Comparison of ENCODE assay signal across 1 cellular context in the genomic region with DNA sequence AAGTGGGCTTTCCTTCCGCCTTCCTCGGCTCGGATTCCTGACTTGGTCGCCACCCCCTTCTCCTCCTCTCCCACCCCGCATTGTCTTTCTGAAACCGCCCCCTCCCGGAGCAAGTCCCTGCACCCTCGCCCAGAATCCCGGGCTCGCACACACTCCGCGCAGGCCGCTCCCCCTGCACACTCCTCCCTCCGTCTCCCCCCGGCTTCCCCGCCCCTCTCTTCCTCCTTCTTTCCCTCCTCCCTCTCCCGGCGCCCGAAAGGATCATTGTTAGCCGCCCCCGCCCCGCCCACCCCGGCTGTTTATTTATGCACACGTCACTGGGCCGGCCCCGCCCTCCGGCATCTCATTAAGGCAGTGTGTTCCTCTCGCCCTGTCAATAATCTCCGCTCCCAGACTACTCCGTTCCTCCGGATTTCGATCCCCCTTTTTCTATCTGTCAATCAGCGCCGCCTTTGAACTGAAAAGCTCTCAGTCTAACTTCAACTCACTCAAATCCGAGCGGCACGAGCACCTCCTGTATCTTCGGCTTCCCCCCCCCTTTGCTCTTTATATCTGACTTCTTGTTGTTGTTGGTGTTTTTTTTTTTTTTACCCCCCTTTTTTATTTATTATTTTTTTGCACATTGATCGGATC.
TF ChIP-seq lines count a peak whose summit lies in the region.

A gene (plus strand): TSS at position 373 of the 633 bp plus-strand sequence. CDS start 510 bp downstream, outside the sequence.

TF ChIP-seq in HepG2, 621 proteins besides CTCF, POLR2A, EP300 and RAD21 (continued from another document and continues in another):
- TF ChIP-seq, protein P1, sequence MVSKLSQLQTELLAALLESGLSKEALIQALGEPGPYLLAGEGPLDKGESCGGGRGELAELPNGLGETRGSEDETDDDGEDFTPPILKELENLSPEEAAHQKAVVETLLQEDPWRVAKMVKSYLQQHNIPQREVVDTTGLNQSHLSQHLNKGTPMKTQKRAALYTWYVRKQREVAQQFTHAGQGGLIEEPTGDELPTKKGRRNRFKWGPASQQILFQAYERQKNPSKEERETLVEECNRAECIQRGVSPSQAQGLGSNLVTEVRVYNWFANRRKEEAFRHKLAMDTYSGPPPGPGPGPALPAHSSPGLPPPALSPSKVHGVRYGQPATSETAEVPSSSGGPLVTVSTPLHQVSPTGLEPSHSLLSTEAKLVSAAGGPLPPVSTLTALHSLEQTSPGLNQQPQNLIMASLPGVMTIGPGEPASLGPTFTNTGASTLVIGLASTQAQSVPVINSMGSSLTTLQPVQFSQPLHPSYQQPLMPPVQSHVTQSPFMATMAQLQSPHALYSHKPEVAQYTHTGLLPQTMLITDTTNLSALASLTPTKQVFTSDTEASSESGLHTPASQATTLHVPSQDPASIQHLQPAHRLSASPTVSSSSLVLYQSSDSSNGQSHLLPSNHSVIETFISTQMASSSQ (IDR thresholded peaks at IDR 0.05; ENCODE audit: low read depth), result no peak
- TF ChIP-seq, protein P1 (CRISPR knock-in tag; IDR thresholded peaks at IDR 0.05; ENCODE audit: borderline replicate concordance), result 0 out of 2 replicates have a peak, but pooled peaks have one; percentile 30
- TF ChIP-seq, protein P2, sequence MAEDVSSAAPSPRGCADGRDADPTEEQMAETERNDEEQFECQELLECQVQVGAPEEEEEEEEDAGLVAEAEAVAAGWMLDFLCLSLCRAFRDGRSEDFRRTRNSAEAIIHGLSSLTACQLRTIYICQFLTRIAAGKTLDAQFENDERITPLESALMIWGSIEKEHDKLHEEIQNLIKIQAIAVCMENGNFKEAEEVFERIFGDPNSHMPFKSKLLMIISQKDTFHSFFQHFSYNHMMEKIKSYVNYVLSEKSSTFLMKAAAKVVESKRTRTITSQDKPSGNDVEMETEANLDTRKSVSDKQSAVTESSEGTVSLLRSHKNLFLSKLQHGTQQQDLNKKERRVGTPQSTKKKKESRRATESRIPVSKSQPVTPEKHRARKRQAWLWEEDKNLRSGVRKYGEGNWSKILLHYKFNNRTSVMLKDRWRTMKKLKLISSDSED (CRISPR knock-in tag; IDR thresholded peaks at IDR 0.05), result no peak
- TF ChIP-seq, protein P3, sequence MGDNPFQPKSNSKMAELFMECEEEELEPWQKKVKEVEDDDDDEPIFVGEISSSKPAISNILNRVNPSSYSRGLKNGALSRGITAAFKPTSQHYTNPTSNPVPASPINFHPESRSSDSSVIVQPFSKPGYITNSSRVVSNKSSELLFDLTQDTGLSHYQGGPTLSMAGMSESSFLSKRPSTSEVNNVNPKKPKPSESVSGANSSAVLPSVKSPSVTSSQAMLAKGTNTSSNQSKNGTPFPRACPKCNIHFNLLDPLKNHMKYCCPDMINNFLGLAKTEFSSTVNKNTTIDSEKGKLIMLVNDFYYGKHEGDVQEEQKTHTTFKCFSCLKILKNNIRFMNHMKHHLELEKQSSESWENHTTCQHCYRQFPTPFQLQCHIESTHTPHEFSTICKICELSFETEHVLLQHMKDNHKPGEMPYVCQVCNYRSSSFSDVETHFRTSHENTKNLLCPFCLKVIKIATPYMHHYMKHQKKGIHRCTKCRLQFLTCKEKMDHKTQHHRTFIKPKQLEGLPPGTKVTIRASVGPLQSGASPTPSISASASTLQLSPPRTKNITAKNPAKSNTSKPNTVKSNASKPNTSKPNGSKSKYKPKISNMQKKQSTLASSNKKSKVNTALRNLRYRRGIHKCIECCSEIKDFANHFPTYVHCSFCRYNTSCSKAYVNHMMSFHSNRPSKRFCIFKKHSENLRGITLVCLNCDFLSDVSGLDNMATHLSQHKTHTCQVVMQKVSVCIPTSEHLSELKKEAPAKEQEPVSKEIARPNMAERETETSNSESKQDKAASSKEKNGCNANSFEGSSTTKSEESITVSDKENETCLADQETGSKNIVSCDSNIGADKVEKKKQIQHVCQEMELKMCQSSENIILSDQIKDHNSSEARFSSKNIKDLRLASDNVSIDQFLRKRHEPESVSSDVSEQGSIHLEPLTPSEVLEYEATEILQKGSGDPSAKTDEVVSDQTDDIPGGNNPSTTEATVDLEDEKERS (CRISPR knock-in tag; IDR thresholded peaks at IDR 0.05), result no peak
- TF ChIP-seq ZNF331 (CRISPR knock-in tag; IDR thresholded peaks at IDR 0.05) (no peak), SATB2 (CRISPR knock-in tag; IDR thresholded peaks at IDR 0.05) (no peak), RXRA (CRISPR knock-in tag; IDR thresholded peaks at IDR 0.05) (0 out of 2 replicates have a peak, but pooled peaks have one; percentile 18), ZFP62 (CRISPR knock-in tag; IDR thresholded peaks at IDR 0.05) (no peak), KLF11 (CRISPR knock-in tag; IDR thresholded peaks at IDR 0.05) (no peak), ZFP1 (CRISPR knock-in tag; IDR thresholded peaks at IDR 0.05) (no peak), RBM22 (optimal IDR thresholded peaks at IDR 0.05; ENCODE audit: low read length) (peak; percentile 34), SP2 (CRISPR knock-in tag; IDR thresholded peaks at IDR 0.05) (no peak), SMAD3 (CRISPR knock-in tag; IDR thresholded peaks at IDR 0.05) (no peak), ZNF496 (CRISPR knock-in tag; IDR thresholded peaks at IDR 0.05; ENCODE audit: insufficient replicate concordance) (no peak), XBP1 (CRISPR knock-in tag; IDR thresholded peaks at IDR 0.05) (no peak), ZNF816 (CRISPR knock-in tag; IDR thresholded peaks at IDR 0.05; ENCODE audit: borderline replicate concordance) (no peak), NAIF1 (CRISPR knock-in tag; IDR thresholded peaks at IDR 0.05; ENCODE audit: borderline replicate concordance) (no peak), ZNF713 (CRISPR knock-in tag; IDR thresholded peaks at IDR 0.05) (no peak), MAF1 (CRISPR knock-in tag; IDR thresholded peaks at IDR 0.05; ENCODE audit: borderline replicate concordance) (no peak), ZNF660 (CRISPR knock-in tag; IDR thresholded peaks at IDR 0.05; ENCODE audit: borderline replicate concordance, low read depth) (no peak), ZNF335 (CRISPR knock-in tag; IDR thresholded peaks at IDR 0.05) (no peak), RFX1 (IDR thresholded peaks at IDR 0.05) (no peak), BORCS8-MEF2B (CRISPR knock-in tag; IDR thresholded peaks at IDR 0.05) (peak; percentile 45; the same call in 1 of the 2 replicates), CEBPG (CRISPR knock-in tag; IDR thresholded peaks at IDR 0.05) (no peak), HOXA5 (CRISPR knock-in tag; IDR thresholded peaks at IDR 0.05) (no peak), ZNF205 (CRISPR knock-in tag; IDR thresholded peaks at IDR 0.05) (no peak), HDAC6 (IDR thresholded peaks at IDR 0.05; ENCODE audit: low read depth, low read length) (no peak), NFRKB (IDR thresholded peaks at IDR 0.05) (no peak), ZBTB7A (CRISPR knock-in tag; IDR thresholded peaks at IDR 0.05) (no peak), THYN1 (CRISPR knock-in tag; IDR thresholded peaks at IDR 0.05; ENCODE audit: borderline replicate concordance, low read depth) (no peak), ZNF264 (CRISPR knock-in tag; IDR thresholded peaks at IDR 0.05) (no peak), ZNF569 (CRISPR knock-in tag; IDR thresholded peaks at IDR 0.05; ENCODE audit: borderline replicate concordance) (no peak), TCF12 (IDR thresholded peaks at IDR 0.05) (no peak), TCF12 (CRISPR knock-in tag; IDR thresholded peaks at IDR 0.05) (no peak), SRSF9 (IDR thresholded peaks at IDR 0.05; ENCODE audit: borderline replicate concordance, insufficient read depth, low read depth, low read length, poor library complexity, severe bottlenecking) (no peak), ZNF567 (CRISPR knock-in tag; IDR thresholded peaks at IDR 0.05; ENCODE audit: borderline replicate concordance) (no peak), ZBTB20 (CRISPR knock-in tag; IDR thresholded peaks at IDR 0.05; ENCODE audit: borderline replicate concordance, low read depth) (no peak), ISX (CRISPR knock-in tag; conservative IDR thresholded peaks at IDR 0.05) (no peak), ATF1 (CRISPR knock-in tag; IDR thresholded peaks at IDR 0.05) (no peak), ZNF382 (CRISPR knock-in tag; IDR thresholded peaks at IDR 0.05; ENCODE audit: borderline replicate concordance) (no peak), MEIS1 (CRISPR knock-in tag; IDR thresholded peaks at IDR 0.05; ENCODE audit: borderline replicate concordance) (peak; percentile 93)
- TF ChIP-seq, protein P4, sequence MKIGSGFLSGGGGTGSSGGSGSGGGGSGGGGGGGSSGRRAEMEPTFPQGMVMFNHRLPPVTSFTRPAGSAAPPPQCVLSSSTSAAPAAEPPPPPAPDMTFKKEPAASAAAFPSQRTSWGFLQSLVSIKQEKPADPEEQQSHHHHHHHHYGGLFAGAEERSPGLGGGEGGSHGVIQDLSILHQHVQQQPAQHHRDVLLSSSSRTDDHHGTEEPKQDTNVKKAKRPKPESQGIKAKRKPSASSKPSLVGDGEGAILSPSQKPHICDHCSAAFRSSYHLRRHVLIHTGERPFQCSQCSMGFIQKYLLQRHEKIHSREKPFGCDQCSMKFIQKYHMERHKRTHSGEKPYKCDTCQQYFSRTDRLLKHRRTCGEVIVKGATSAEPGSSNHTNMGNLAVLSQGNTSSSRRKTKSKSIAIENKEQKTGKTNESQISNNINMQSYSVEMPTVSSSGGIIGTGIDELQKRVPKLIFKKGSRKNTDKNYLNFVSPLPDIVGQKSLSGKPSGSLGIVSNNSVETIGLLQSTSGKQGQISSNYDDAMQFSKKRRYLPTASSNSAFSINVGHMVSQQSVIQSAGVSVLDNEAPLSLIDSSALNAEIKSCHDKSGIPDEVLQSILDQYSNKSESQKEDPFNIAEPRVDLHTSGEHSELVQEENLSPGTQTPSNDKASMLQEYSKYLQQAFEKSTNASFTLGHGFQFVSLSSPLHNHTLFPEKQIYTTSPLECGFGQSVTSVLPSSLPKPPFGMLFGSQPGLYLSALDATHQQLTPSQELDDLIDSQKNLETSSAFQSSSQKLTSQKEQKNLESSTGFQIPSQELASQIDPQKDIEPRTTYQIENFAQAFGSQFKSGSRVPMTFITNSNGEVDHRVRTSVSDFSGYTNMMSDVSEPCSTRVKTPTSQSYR (CRISPR knock-in tag; IDR thresholded peaks at IDR 0.05; ENCODE audit: borderline replicate concordance), result 0 out of 2 replicates have a peak, but pooled peaks have one; percentile 16
- TF ChIP-seq, protein P5, sequence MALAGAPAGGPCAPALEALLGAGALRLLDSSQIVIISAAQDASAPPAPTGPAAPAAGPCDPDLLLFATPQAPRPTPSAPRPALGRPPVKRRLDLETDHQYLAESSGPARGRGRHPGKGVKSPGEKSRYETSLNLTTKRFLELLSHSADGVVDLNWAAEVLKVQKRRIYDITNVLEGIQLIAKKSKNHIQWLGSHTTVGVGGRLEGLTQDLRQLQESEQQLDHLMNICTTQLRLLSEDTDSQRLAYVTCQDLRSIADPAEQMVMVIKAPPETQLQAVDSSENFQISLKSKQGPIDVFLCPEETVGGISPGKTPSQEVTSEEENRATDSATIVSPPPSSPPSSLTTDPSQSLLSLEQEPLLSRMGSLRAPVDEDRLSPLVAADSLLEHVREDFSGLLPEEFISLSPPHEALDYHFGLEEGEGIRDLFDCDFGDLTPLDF (CRISPR knock-in tag; IDR thresholded peaks at IDR 0.05), result no peak
- TF ChIP-seq, protein P6, sequence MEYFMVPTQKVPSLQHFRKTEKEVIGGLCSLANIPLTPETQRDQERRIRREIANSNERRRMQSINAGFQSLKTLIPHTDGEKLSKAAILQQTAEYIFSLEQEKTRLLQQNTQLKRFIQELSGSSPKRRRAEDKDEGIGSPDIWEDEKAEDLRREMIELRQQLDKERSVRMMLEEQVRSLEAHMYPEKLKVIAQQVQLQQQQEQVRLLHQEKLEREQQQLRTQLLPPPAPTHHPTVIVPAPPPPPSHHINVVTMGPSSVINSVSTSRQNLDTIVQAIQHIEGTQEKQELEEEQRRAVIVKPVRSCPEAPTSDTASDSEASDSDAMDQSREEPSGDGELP (IDR thresholded peaks at IDR 0.05; ENCODE audit: borderline replicate concordance, low read depth), result peak; percentile 6; the same call in 1 of the 2 replicates
- TF ChIP-seq, protein P7, sequence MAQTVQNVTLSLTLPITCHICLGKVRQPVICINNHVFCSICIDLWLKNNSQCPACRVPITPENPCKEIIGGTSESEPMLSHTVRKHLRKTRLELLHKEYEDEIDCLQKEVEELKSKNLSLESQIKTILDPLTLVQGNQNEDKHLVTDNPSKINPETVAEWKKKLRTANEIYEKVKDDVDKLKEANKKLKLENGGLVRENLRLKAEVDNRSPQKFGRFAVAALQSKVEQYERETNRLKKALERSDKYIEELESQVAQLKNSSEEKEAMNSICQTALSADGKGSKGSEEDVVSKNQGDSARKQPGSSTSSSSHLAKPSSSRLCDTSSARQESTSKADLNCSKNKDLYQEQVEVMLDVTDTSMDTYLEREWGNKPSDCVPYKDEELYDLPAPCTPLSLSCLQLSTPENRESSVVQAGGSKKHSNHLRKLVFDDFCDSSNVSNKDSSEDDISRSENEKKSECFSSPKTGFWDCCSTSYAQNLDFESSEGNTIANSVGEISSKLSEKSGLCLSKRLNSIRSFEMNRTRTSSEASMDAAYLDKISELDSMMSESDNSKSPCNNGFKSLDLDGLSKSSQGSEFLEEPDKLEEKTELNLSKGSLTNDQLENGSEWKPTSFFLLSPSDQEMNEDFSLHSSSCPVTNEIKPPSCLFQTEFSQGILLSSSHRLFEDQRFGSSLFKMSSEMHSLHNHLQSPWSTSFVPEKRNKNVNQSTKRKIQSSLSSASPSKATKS (CRISPR knock-in tag; IDR thresholded peaks at IDR 0.05), result no peak
- TF ChIP-seq, protein P8, sequence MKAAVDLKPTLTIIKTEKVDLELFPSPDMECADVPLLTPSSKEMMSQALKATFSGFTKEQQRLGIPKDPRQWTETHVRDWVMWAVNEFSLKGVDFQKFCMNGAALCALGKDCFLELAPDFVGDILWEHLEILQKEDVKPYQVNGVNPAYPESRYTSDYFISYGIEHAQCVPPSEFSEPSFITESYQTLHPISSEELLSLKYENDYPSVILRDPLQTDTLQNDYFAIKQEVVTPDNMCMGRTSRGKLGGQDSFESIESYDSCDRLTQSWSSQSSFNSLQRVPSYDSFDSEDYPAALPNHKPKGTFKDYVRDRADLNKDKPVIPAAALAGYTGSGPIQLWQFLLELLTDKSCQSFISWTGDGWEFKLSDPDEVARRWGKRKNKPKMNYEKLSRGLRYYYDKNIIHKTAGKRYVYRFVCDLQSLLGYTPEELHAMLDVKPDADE (CRISPR knock-in tag; IDR thresholded peaks at IDR 0.05), result no peak
